Comparison of ENCODE assay signal across 11 cellular contexts in the genomic region with DNA sequence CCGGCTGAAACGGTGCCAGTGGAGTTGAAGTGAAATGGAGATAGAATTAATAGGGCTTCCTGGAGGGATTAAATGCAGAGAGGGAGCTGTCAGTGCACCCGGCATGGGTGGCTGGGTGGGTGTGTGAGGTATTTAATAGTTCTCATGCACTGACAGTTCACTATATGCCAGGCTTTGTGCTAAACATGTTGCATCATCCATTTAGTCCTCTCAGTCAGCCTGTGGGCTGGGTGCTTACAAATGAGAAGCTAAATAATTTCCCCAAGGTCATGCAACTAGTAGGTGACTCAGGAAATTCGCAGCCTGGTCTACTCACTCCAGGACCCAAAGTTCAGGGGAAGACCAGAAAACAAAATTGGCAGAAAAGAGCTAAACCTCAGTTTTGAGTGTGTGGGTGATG.
DNase-seq lines count a peak whose midpoint lies in the region; ATAC-seq, FAIRE-seq and TF ChIP-seq lines count a peak whose summit lies in the region.
"Had no signal": no experiment of that assay in that cellular context is flagged by ENCODE, and none has a peak within 500 bp of the region (broad histone marks: within the 10 kb centered on the region; RNA-seq: fewer than 3 reads in every experiment).

No MANE protein-coding gene starts in this region.

- H3K36me3 ChIP-seq in K562 (ENCODE audit: control insufficient read depth, insufficient read depth, low read length): no peaks in the 10 kb centered on the region

- H3K4me2 ChIP-seq in K562 (ENCODE audit: insufficient read depth, low read length): no peak overlapping the region

- H3K4me3 ChIP-seq in K562: no peak overlapping the region
- H3K4me3 ChIP-seq: lung had no signal

- 0% methylated on average over 3 of the region's 4 CpGs for WGBS in K562 (ENCODE audit: insufficient coverage, low coverage, missing lambda C conversion rate)

- H3K27ac ChIP-seq in K562 (ENCODE audit: extremely low read depth, low read depth, low read length) (no peak overlapping the region), RWPE1 (no peak overlapping the region)
- H3K27ac ChIP-seq: HL-60 had no signal

- POLR2A ChIA-PET in K562 (lab: Yijun Ruan, JAX) (no interaction called here), RWPE1 (lab: Yijun Ruan, JAX; ENCODE audit: low non-redundant PET) (no interaction called here)

- no peak for FAIRE-seq in K562 (lab: Jason Lieb, UNC)

- peak; percentile 82 to 87 for ATAC-seq in activated CD4-positive, CD25-positive, alpha-beta regulatory T cell treated with anti-CD3 and anti-CD28 coated beads, Interleukin-2, amount 50 U/mL, for 24 hours
- no peak for ATAC-seq in K562
- no peak for ATAC-seq in HG03521 (IDR thresholded peaks at IDR 0.05; ENCODE audit: unreplicated experiment)

- no peak for DNase-seq in activated CD4-positive, CD25-positive, alpha-beta regulatory T cell (lab: John Stamatoyannopoulos, UW)
- DNase-seq in MV-4-11 (lab: John Stamatoyannopoulos, UW) (peak; percentile 83), K562 (ENCODE audit: extremely low read depth in 1 of 4, low spot score in 3 of 4) (no peak), mesenteric fat pad (ENCODE audit: low spot score) (no peak), RWPE1 (ENCODE audit: low spot score) (no peak)
- DNase-seq in stimulated activated CD8-positive, alpha-beta memory T cell treated with anti-CD3 and anti-CD28 coated beads, Interleukin-12 subunit alpha, Interleukin-12 subunit beta, amount 100 ng/mL, for 24 hours (ENCODE audit: extremely low read depth): peak; percentile 16
- DNase-seq: ACHN had no signal

- H3K4me1 ChIP-seq in K562 (replicated peaks in 1 of 2; ENCODE audit: control insufficient read depth in 2 of 2, insufficient read depth in 2 of 2, low read length in 2 of 2): no peaks in the 10 kb centered on the region

- H3K79me2 ChIP-seq in K562 (ENCODE audit: control insufficient read depth, insufficient read depth, low read length): no peaks in the 10 kb centered on the region

- TF ChIP-seq RAD21 in K562 (CRISPR knock-in tag; conservative IDR thresholded peaks at IDR 0.05 in 1 of 2, IDR thresholded peaks at IDR 0.05 in 1 of 2): no peak

- intact Hi-C loops in K562 (cut with micrococcal nuclease): no loop called here

- no peak for TF ChIP-seq EP300 in K562 (IDR thresholded peaks at IDR 0.05; ENCODE audit: low read length)

- no peak for TF ChIP-seq POLR2A in K562 (conservative IDR thresholded peaks at IDR 0.05)

- in situ Hi-C loops in K562 (cut with MboI): no loop called here

- H3K27me3 ChIP-seq in K562 (ENCODE audit: control insufficient read depth in 2 of 2, insufficient read depth in 2 of 2, low read length in 2 of 2): no peaks in the 10 kb centered on the region

- no peaks in the 10 kb centered on the region for H3K9me1 ChIP-seq in K562 (ENCODE audit: control insufficient read depth, insufficient read depth, low read length)

- BruUV-seq in K562 (replicated peaks; lab: Mats Ljungman, UMichigan): no TSS peak

- H3K9me3 ChIP-seq in K562 (replicated peaks; ENCODE audit: control insufficient read depth, insufficient read depth, low read depth, low read length): no peaks in the 10 kb centered on the region

- no peaks in the 10 kb centered on the region for H4K20me1 ChIP-seq in K562 (replicated peaks; ENCODE audit: control insufficient read depth, insufficient read depth, low read length)

- H3K9ac ChIP-seq in K562 (ENCODE audit: insufficient read depth in 1 of 2, low read depth in 2 of 2, low read length in 2 of 2): no peak overlapping the region

- CTCF ChIA-PET in K562 (lab: Yijun Ruan, JAX; ENCODE audit: low intra/inter-chr PET ratio) (no interaction called here), RWPE1 (lab: Yijun Ruan, JAX) (no interaction called here)

- H2AFZ ChIP-seq in K562 (ENCODE audit: low read depth, low read length): no peak overlapping the region

- TF ChIP-seq CTCF in K562 (IDR thresholded peaks at IDR 0.05 in 2 of 3, conservative IDR thresholded peaks at IDR 0.05 in 1 of 3; ENCODE audit: insufficient read depth in 2 of 3, low read depth in 1 of 3, low read length in 3 of 3) (no peak), RWPE1 (conservative IDR thresholded peaks at IDR 0.05; ENCODE audit: low read depth) (no peak)

TF ChIP-seq in K562, 482 proteins besides CTCF, POLR2A, EP300 and RAD21:
- TF ChIP-seq TRIM28 (IDR thresholded peaks at IDR 0.05) (no peak), RFX5 (IDR thresholded peaks at IDR 0.05; ENCODE audit: low read depth, low read length) (no peak), KLF1 (tag; IDR thresholded peaks at IDR 0.05) (no peak), RBM25 (IDR thresholded peaks at IDR 0.05; ENCODE audit: low read depth, low read length, severe bottlenecking) (no peak), CEBPG (CRISPR knock-in tag; IDR thresholded peaks at IDR 0.05) (no peak), CEBPG (tag; conservative IDR thresholded peaks at IDR 0.05 in 1 of 2, IDR thresholded peaks at IDR 0.05 in 1 of 2) (peak; percentile 52 to 56), EP400 (IDR thresholded peaks at IDR 0.05) (no peak), NR1H2 (CRISPR knock-in tag; IDR thresholded peaks at IDR 0.05) (no peak), HSF4 (CRISPR knock-in tag; IDR thresholded peaks at IDR 0.05; ENCODE audit: borderline replicate concordance) (no peak), MYBL2 (IDR thresholded peaks at IDR 0.05; ENCODE audit: low read depth) (no peak), MYBL2 (CRISPR knock-in tag; IDR thresholded peaks at IDR 0.05; ENCODE audit: borderline replicate concordance) (no peak), ESRRA (IDR thresholded peaks at IDR 0.05; ENCODE audit: borderline replicate concordance, low read depth) (peak; percentile 41; the same call in 1 of the 2 replicates), PHTF2 (CRISPR knock-in tag; IDR thresholded peaks at IDR 0.05) (no peak), SAP30 (IDR thresholded peaks at IDR 0.05; ENCODE audit: borderline replicate concordance, insufficient read depth, low read depth, low read length, poor library complexity, severe bottlenecking) (no peak), ZNF224 (CRISPR knock-in tag; IDR thresholded peaks at IDR 0.05) (no peak), ZNF165 (CRISPR knock-in tag; IDR thresholded peaks at IDR 0.05; ENCODE audit: borderline replicate concordance) (no peak), ZSCAN32 (CRISPR knock-in tag; IDR thresholded peaks at IDR 0.05) (peak; percentile 57; the same call in 1 of the 2 replicates)
- TF ChIP-seq, protein P1, sequence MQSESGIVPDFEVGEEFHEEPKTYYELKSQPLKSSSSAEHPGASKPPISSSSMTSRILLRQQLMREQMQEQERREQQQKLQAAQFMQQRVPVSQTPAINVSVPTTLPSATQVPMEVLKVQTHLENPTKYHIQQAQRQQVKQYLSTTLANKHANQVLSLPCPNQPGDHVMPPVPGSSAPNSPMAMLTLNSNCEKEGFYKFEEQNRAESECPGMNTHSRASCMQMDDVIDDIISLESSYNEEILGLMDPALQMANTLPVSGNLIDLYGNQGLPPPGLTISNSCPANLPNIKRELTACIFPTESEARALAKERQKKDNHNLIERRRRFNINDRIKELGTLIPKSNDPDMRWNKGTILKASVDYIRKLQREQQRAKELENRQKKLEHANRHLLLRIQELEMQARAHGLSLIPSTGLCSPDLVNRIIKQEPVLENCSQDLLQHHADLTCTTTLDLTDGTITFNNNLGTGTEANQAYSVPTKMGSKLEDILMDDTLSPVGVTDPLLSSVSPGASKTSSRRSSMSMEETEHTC (IDR thresholded peaks at IDR 0.05): no peak
- TF ChIP-seq, protein P2, sequence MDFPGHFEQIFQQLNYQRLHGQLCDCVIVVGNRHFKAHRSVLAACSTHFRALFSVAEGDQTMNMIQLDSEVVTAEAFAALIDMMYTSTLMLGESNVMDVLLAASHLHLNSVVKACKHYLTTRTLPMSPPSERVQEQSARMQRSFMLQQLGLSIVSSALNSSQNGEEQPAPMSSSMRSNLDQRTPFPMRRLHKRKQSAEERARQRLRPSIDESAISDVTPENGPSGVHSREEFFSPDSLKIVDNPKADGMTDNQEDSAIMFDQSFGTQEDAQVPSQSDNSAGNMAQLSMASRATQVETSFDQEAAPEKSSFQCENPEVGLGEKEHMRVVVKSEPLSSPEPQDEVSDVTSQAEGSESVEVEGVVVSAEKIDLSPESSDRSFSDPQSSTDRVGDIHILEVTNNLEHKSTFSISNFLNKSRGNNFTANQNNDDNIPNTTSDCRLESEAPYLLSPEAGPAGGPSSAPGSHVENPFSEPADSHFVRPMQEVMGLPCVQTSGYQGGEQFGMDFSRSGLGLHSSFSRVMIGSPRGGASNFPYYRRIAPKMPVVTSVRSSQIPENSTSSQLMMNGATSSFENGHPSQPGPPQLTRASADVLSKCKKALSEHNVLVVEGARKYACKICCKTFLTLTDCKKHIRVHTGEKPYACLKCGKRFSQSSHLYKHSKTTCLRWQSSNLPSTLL (IDR thresholded peaks at IDR 0.05): no peak
- TF ChIP-seq, protein P3, sequence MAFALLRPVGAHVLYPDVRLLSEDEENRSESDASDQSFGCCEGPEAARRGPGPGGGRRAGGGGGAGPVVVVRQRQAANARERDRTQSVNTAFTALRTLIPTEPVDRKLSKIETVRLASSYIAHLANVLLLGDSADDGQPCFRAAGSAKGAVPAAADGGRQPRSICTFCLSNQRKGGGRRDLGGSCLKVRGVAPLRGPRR (CRISPR knock-in tag; IDR thresholded peaks at IDR 0.05): no peak
- TF ChIP-seq, protein P4, sequence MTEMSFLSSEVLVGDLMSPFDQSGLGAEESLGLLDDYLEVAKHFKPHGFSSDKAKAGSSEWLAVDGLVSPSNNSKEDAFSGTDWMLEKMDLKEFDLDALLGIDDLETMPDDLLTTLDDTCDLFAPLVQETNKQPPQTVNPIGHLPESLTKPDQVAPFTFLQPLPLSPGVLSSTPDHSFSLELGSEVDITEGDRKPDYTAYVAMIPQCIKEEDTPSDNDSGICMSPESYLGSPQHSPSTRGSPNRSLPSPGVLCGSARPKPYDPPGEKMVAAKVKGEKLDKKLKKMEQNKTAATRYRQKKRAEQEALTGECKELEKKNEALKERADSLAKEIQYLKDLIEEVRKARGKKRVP (CRISPR knock-in tag; IDR thresholded peaks at IDR 0.05): peak; percentile 56; the same call in 1 of the 2 replicates
- TF ChIP-seq, protein P5, sequence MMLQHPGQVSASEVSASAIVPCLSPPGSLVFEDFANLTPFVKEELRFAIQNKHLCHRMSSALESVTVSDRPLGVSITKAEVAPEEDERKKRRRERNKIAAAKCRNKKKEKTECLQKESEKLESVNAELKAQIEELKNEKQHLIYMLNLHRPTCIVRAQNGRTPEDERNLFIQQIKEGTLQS (IDR thresholded peaks at IDR 0.05): peak; percentile 51
- TF ChIP-seq, protein P5 (CRISPR knock-in tag; conservative IDR thresholded peaks at IDR 0.05): no peak

Comparison
In these comparisons a context has a peak if more than half of its experiments do, and no peak if none do; other contexts are left out.
1. ATAC-seq: peak in activated CD4-positive, CD25-positive, alpha-beta regulatory T cell treated with anti-CD3 and anti-CD28 coated beads, Interleukin-2, amount 50 U/mL, for 24 hours (2 of 2); none in K562 (single experiment) and HG03521 (single experiment).
2. DNase-seq: peak in MV-4-11 (single experiment) and stimulated activated CD8-positive, alpha-beta memory T cell treated with anti-CD3 and anti-CD28 coated beads, Interleukin-12 subunit alpha, Interleukin-12 subunit beta, amount 100 ng/mL, for 24 hours (single experiment); none in activated CD4-positive, CD25-positive, alpha-beta regulatory T cell (0 of 4), K562 (0 of 4), mesenteric fat pad (single experiment) and RWPE1 (single experiment).